In genomic region chr1:146784212-146784940, GRCh38 we compare ENCODE assay signal across 8 cellular contexts.
DNase-seq lines count a peak whose midpoint lies in the region; ATAC-seq and TF ChIP-seq lines count a peak whose summit lies in the region.
"Not testable (repeated sequence)": the region's sequence is repeated elsewhere in the genome, so short reads cannot be mapped to it uniquely, and the experiment has no call there.

No MANE protein-coding gene starts in this region.

- not testable (repeated sequence) for TF ChIP-seq CTCF in HFFc6 (IDR thresholded peaks at IDR 0.05); OCI-LY3 (IDR thresholded peaks at IDR 0.05; ENCODE audit: low read depth, low read length)

- intact Hi-C loops in activated CD4-positive, alpha-beta T cell treated with anti-CD3 and anti-CD28 coated beads for 36 hours (cut with DNase I, micrococcal nuclease), result not testable (repeated sequence)

- CTCF ChIA-PET in activated CD4-positive, alpha-beta T cell treated with anti-CD3 and anti-CD28 coated beads for 36 hours (lab: Charles Lee), result not testable (repeated sequence)

- peak overlapping the region; percentile 56; the same call in 1 of the 2 replicates for H3K27ac Mint-ChIP-seq in HFFc6
- H3K27ac Mint-ChIP-seq in activated CD4-positive, alpha-beta T cell treated with anti-CD3 and anti-CD28 coated beads for 36 hours; activated T-cell treated with anti-CD3 and anti-CD28 coated beads, Interleukin-2, amount 50 U/mL, for 72 hours; stimulated activated memory B cell treated with anti-CD40 and anti-IgM and Interleukin-4, amounts not matched to agents 10 μg/mL and 1 μg/mL and 100 μg/mL, for 72 hours; stimulated activated naive CD8-positive, alpha-beta T cell treated with anti-CD3 and anti-CD28 coated beads, Interleukin-15, amount 100 ng/mL, for 72 hours: not testable (repeated sequence)

- ATAC-seq in activated CD4-positive, alpha-beta T cell treated with anti-CD3 and anti-CD28 coated beads for 36 hours, result peak; percentile 80
- peak; percentile 62 to 84 for ATAC-seq in activated T-cell treated with anti-CD3 and anti-CD28 coated beads, Interleukin-2, amount 50 U/mL, for 72 hours (replicated peaks in 1 of 2)
- ATAC-seq in stimulated activated memory B cell treated with anti-CD40 and anti-IgM and Interleukin-4, amounts not matched to agents 10 μg/mL and 1 μg/mL and 100 μg/mL, for 72 hours, result peak; percentile 79
- ATAC-seq in stimulated activated naive CD8-positive, alpha-beta T cell treated with anti-CD3 and anti-CD28 coated beads, Interleukin-15, amount 100 ng/mL, for 72 hours, result peak; percentile 52

- H3K4me1 Mint-ChIP-seq in HFFc6 (ENCODE audit: low read depth), result peaks cover 16% of the 10 kb centered on the region
- H3K4me1 Mint-ChIP-seq in activated CD4-positive, alpha-beta T cell treated with anti-CD3 and anti-CD28 coated beads for 36 hours; activated T-cell treated with anti-CD3 and anti-CD28 coated beads, Interleukin-2, amount 50 U/mL, for 72 hours (ENCODE audit: low read depth); stimulated activated memory B cell treated with anti-CD40 and anti-IgM and Interleukin-4, amounts not matched to agents 10 μg/mL and 1 μg/mL and 100 μg/mL, for 72 hours; stimulated activated naive CD8-positive, alpha-beta T cell treated with anti-CD3 and anti-CD28 coated beads, Interleukin-15, amount 100 ng/mL, for 72 hours: not testable (repeated sequence)

- not testable (repeated sequence) for H3K27ac ChIP-seq in OCI-LY3 (ENCODE audit: low read length)

- not testable (repeated sequence) for H3K9me3 Mint-ChIP-seq in HFFc6; activated CD4-positive, alpha-beta T cell treated with anti-CD3 and anti-CD28 coated beads for 36 hours (ENCODE audit: low read depth); activated T-cell treated with anti-CD3 and anti-CD28 coated beads, Interleukin-2, amount 50 U/mL, for 72 hours; stimulated activated memory B cell treated with anti-CD40 and anti-IgM and Interleukin-4, amounts not matched to agents 10 μg/mL and 1 μg/mL and 100 μg/mL, for 72 hours; stimulated activated naive CD8-positive, alpha-beta T cell treated with anti-CD3 and anti-CD28 coated beads, Interleukin-15, amount 100 ng/mL, for 72 hours

- not testable (repeated sequence) for H3K9ac ChIP-seq in OCI-LY3 (ENCODE audit: low read length)

- POLR2A ChIA-PET in activated CD4-positive, alpha-beta T cell treated with anti-CD3 and anti-CD28 coated beads for 36 hours (lab: Charles Lee), result not testable (repeated sequence)

- H3K4me3 Mint-ChIP-seq in HFFc6; activated CD4-positive, alpha-beta T cell treated with anti-CD3 and anti-CD28 coated beads for 36 hours; activated T-cell treated with anti-CD3 and anti-CD28 coated beads, Interleukin-2, amount 50 U/mL, for 72 hours; stimulated activated memory B cell treated with anti-CD40 and anti-IgM and Interleukin-4, amounts not matched to agents 10 μg/mL and 1 μg/mL and 100 μg/mL, for 72 hours; stimulated activated naive CD8-positive, alpha-beta T cell treated with anti-CD3 and anti-CD28 coated beads, Interleukin-15, amount 100 ng/mL, for 72 hours: not testable (repeated sequence)

- not testable (repeated sequence) for H3K36me3 ChIP-seq in OCI-LY3 (replicated peaks; ENCODE audit: low read depth, low read length)

- H3K79me2 ChIP-seq in OCI-LY3 (ENCODE audit: low read length), result not testable (repeated sequence)

- H3K4me1 ChIP-seq in OCI-LY3 (ENCODE audit: low read length), result not testable (repeated sequence)

- H3K27me3 ChIP-seq in OCI-LY3 (ENCODE audit: low read depth, low read length), result not testable (repeated sequence)

- H3K36me3 Mint-ChIP-seq in HFFc6 (ENCODE audit: low read depth); activated CD4-positive, alpha-beta T cell treated with anti-CD3 and anti-CD28 coated beads for 36 hours (ENCODE audit: low read depth); activated T-cell treated with anti-CD3 and anti-CD28 coated beads, Interleukin-2, amount 50 U/mL, for 72 hours (ENCODE audit: insufficient read depth in 2 of 2); stimulated activated memory B cell treated with anti-CD40 and anti-IgM and Interleukin-4, amounts not matched to agents 10 μg/mL and 1 μg/mL and 100 μg/mL, for 72 hours: not testable (repeated sequence)

- H3K27me3 Mint-ChIP-seq in HFFc6 (ENCODE audit: insufficient read depth); activated CD4-positive, alpha-beta T cell treated with anti-CD3 and anti-CD28 coated beads for 36 hours; activated T-cell treated with anti-CD3 and anti-CD28 coated beads, Interleukin-2, amount 50 U/mL, for 72 hours (ENCODE audit: low read depth); stimulated activated naive CD8-positive, alpha-beta T cell treated with anti-CD3 and anti-CD28 coated beads, Interleukin-15, amount 100 ng/mL, for 72 hours: not testable (repeated sequence)
- H3K27me3 Mint-ChIP-seq in stimulated activated memory B cell treated with anti-CD40 and anti-IgM and Interleukin-4, amounts not matched to agents 10 μg/mL and 1 μg/mL and 100 μg/mL, for 72 hours, result peaks cover 16% of the 10 kb centered on the region

- DNase-seq in EH (ENCODE audit: low read depth) (peak; percentile 15), glomerular visceral epithelial cell (ENCODE audit: extremely low spot score) (peak; percentile 11)
- DNase-seq in HFFc6; activated CD4-positive, alpha-beta T cell treated with anti-CD3 and anti-CD28 coated beads for 36 hours; activated T-cell treated with anti-CD3 and anti-CD28 coated beads, Interleukin-2, amount 50 U/mL, for 72 hours; stimulated activated naive CD8-positive, alpha-beta T cell treated with anti-CD3 and anti-CD28 coated beads, Interleukin-15, amount 100 ng/mL, for 72 hours: not testable (repeated sequence)

- H3K4me2 ChIP-seq in OCI-LY3 (ENCODE audit: low read length), result peak overlapping the region; percentile 34

- H4K20me1 ChIP-seq in OCI-LY3 (ENCODE audit: insufficient read depth, low read length), result not testable (repeated sequence)

- H3K9me3 ChIP-seq in OCI-LY3 (ENCODE audit: insufficient read depth, low read length), result not testable (repeated sequence)

- H3K4me3 ChIP-seq in OCI-LY3 (ENCODE audit: low read length), result not testable (repeated sequence)

- H2AFZ ChIP-seq in OCI-LY3 (ENCODE audit: low read depth, low read length), result not testable (repeated sequence)
